16 cellular contexts compared by ENCODE assay signal in genomic region chr16:2498085-2498484, GRCh38. TPM values are rescaled to one million over a fixed set of nuclear protein-coding genes. Genes with fewer than 3 reads are reported as not detected.
DNase-seq lines count a peak whose midpoint lies in the region; ATAC-seq and TF ChIP-seq lines count a peak whose summit lies in the region.
"Had no signal": no experiment of that assay in that cellular context is flagged by ENCODE, and none has a peak within 500 bp of the region (broad histone marks: within the 10 kb centered on the region; RNA-seq: fewer than 3 reads in every experiment).

No MANE protein-coding gene starts in this region.

- H3K4me1 Mint-ChIP-seq in H9: peaks cover 3 to 5% of the 10 kb centered on the region in 2 experiments

- H3T11ph ChIP-seq in H9 (ENCODE audit: low read length): no peak overlapping the region

- no peak overlapping the region for H3K18ac ChIP-seq in H9 (ENCODE audit: insufficient read length, low read depth, low read length)

- H2BK120ac ChIP-seq in H9 (ENCODE audit: low read depth, low read length, poor library complexity, severe bottlenecking): no peak overlapping the region

- H4K5ac ChIP-seq in H9 (ENCODE audit: insufficient read length, low read depth, low read length): no peak overlapping the region

- DNase-seq in SJCRH30 (no peak), left ventricle myocardium superior (peak; percentile 35), psoas muscle (no peak), NCI-H510A treated with DMSO at 0.1 percent for 48 hours (lab: John Stamatoyannopoulos, UW) (no peak), H9 (no peak), nucleus accumbens (lab: John Stamatoyannopoulos, UW) (no peak)
- DNase-seq in stimulated activated naive CD4-positive, alpha-beta T cell (lab: John Stamatoyannopoulos, UW): no peak
- DNase-seq: CD8-positive, alpha-beta T cell; DMS79 treated with DMSO at 0.1 percent for 48 hours; NCI-H187; NCI-H510A had no signal

- no peak overlapping the region for H3K14ac ChIP-seq in H9 (ENCODE audit: insufficient read depth, low read length)

- H4K91ac ChIP-seq in H9 (ENCODE audit: insufficient read length, low read depth, low read length): no peak overlapping the region

- no peak overlapping the region for H3K27ac Mint-ChIP-seq in H9
- H3K27ac Mint-ChIP-seq: CD8-positive, alpha-beta T cell had no signal

- no peaks in the 10 kb centered on the region for H3K27me3 Mint-ChIP-seq in H9 (ENCODE audit: low read depth)

- no peak overlapping the region for H2AK5ac ChIP-seq in H9 (ENCODE audit: insufficient read length, low read length)

- H2BK15ac ChIP-seq in H9 (ENCODE audit: low read depth, low read length): no peak overlapping the region

- H3K9ac ChIP-seq in BLaER1 treated with 17β-estradiol and CSF1 and Interleukin-3, amounts not matched to agents 10 nM and 100 nM: peak overlapping the region; percentile 28 to 71 (median 49); a peak in 16 of 22 replicates
- no peak overlapping the region for H3K9ac ChIP-seq in H9 (ENCODE audit: extremely low read depth, insufficient read length, low read length)
- H3K9ac ChIP-seq: GM23248 had no signal

- H2BK5ac ChIP-seq in H9 (ENCODE audit: insufficient read length, low read length): no peak overlapping the region

- H4K8ac ChIP-seq in H9 (replicated peaks; ENCODE audit: insufficient read length, low read depth, low read length): no peak overlapping the region

- H3K23me2 ChIP-seq in H9 (ENCODE audit: insufficient read length, low read depth, low read length, poor library complexity, severe bottlenecking): peaks cover 3% of the 10 kb centered on the region

- H3K4ac ChIP-seq in H9 (ENCODE audit: low read depth, low read length): no peak overlapping the region

- 60 to 78% (median 63%) methylated on average over 18 to 21 of the region's 21 CpGs for WGBS in psoas muscle, 3 donors
- WGBS in H9 (ENCODE audit: extremely low coverage, insufficient read length, low lambda C conversion rate): no CpG with 5 or more reads among the region's 21 CpGs

- no peaks in the 10 kb centered on the region for H3K27me3 ChIP-seq in BLaER1 treated with 17β-estradiol and CSF1 and Interleukin-3, amounts not matched to agents 10 nM and 100 nM
- H3K27me3 ChIP-seq in SJCRH30 (no peaks in the 10 kb centered on the region), psoas muscle (ENCODE audit: insufficient read depth in 3 of 3, low read length in 2 of 3) (no peaks in the 10 kb centered on the region), H9 (ENCODE audit: insufficient read depth, low read length) (no peaks in the 10 kb centered on the region)

- no peak overlapping the region for H2BK12ac ChIP-seq in H9 (ENCODE audit: insufficient read length, low read depth, low read length)

- ATAC-seq in left ventricle myocardium superior (no peak), psoas muscle (no peak)
- ATAC-seq: CD8-positive, alpha-beta T cell; GM12878 had no signal

- H3K4me1 ChIP-seq in BLaER1 treated with 17β-estradiol and CSF1 and Interleukin-3, amounts not matched to agents 10 nM and 100 nM: peaks cover 45 to 67% (median 59%) of the 10 kb centered on the region in 10 experiments
- peaks cover 30% of the 10 kb centered on the region for H3K4me1 ChIP-seq in SJCRH30
- H3K4me1 ChIP-seq in psoas muscle: peaks cover 36% of the 10 kb centered on the region
- no peaks in the 10 kb centered on the region for H3K4me1 ChIP-seq in H9 (ENCODE audit: insufficient read depth, low read length)

- H3K9me3 Mint-ChIP-seq in H9: no peaks in the 10 kb centered on the region
- H3K9me3 Mint-ChIP-seq: CD8-positive, alpha-beta T cell had no signal

- H3K56ac ChIP-seq in H9 (ENCODE audit: insufficient read length, low read depth, low read length): no peak overlapping the region

- peak overlapping the region; percentile 63 to 86 (median 79) for H3K4me2 ChIP-seq in BLaER1 treated with 17β-estradiol and CSF1 and Interleukin-3, amounts not matched to agents 10 nM and 100 nM
- H3K4me2 ChIP-seq in H9 (ENCODE audit: insufficient read depth, insufficient read length, low read length): no peak overlapping the region
- H3K4me2 ChIP-seq: PC-9 had no signal

- H3K4me3 ChIP-seq in BLaER1 treated with 17β-estradiol and CSF1 and Interleukin-3, amounts not matched to agents 10 nM and 100 nM: peak overlapping the region in 1 of 10 experiments; percentile 17; a peak in 1 of 20 replicates
- H3K4me3 ChIP-seq in SJCRH30: no peak overlapping the region
- no peak overlapping the region for H3K4me3 ChIP-seq in psoas muscle
- H3K4me3 ChIP-seq: GM12878, GM23248, PC-9, SK-N-MC had no signal

- H2AFZ ChIP-seq in H9 (ENCODE audit: low read length): no peak overlapping the region
- H2AFZ ChIP-seq: GM23248, PC-9 had no signal

- intact Hi-C loops in left ventricle myocardium superior (cut with micrococcal nuclease) (loop anchor here (10.0 kb wide), 1 partner anchor 163 kb away; no protein-coding TSS in a partner anchor), psoas muscle (cut with DNase I) (no loop called here)

- peaks cover 0 to 18% (median 4%) of the 10 kb centered on the region in 3 experiments; a peak in 4 of 7 replicates for H3K36me3 Mint-ChIP-seq in H9 (ENCODE audit: insufficient read depth in 1 of 3, low read depth in 3 of 3)

- H3K79me1 ChIP-seq in H9 (ENCODE audit: insufficient read depth, low read depth, low read length, poor library complexity, severe bottlenecking): no peaks in the 10 kb centered on the region

- TF ChIP-seq CTCF in psoas muscle (IDR thresholded peaks at IDR 0.05): no peak
- no peak for TF ChIP-seq CTCF in H9 (conservative IDR thresholded peaks at IDR 0.05)

- H4K20me1 ChIP-seq in BLaER1 treated with 17β-estradiol and CSF1 and Interleukin-3, amounts not matched to agents 10 nM and 100 nM: peaks cover 5 to 100% (median 98%) of the 10 kb centered on the region in 11 experiments; a peak in 21 of 22 replicates
- no peaks in the 10 kb centered on the region for H4K20me1 ChIP-seq in H9 (ENCODE audit: control insufficient read depth, insufficient read depth, insufficient read length)

- H3K23ac ChIP-seq in H9 (ENCODE audit: insufficient read length, low read depth, low read length): no peak overlapping the region

- H3K36me3 ChIP-seq in BLaER1 treated with 17β-estradiol and CSF1 and Interleukin-3, amounts not matched to agents 10 nM and 100 nM: peaks cover 13 to 89% (median 71%) of the 10 kb centered on the region in 11 experiments
- no peaks in the 10 kb centered on the region for H3K36me3 ChIP-seq in SJCRH30
- peaks cover 0 to 13% of the 10 kb centered on the region in 2 donors for H3K36me3 ChIP-seq in psoas muscle (ENCODE audit: insufficient read depth in 1 of 2, low read depth in 1 of 2)

- H3K9me3 ChIP-seq in BLaER1 treated with 17β-estradiol and CSF1 and Interleukin-3, amounts not matched to agents 10 nM and 100 nM (replicated peaks in 1 of 11): no peaks in the 10 kb centered on the region
- H3K9me3 ChIP-seq in SJCRH30 (replicated peaks): no peaks in the 10 kb centered on the region
- no peaks in the 10 kb centered on the region for H3K9me3 ChIP-seq in psoas muscle
- H3K9me3 ChIP-seq in H9 (ENCODE audit: control insufficient read depth, low read depth, low read length): no peaks in the 10 kb centered on the region

- H3K27ac ChIP-seq in BLaER1 treated with 17β-estradiol and CSF1 and Interleukin-3, amounts not matched to agents 10 nM and 100 nM: peak overlapping the region in 6 of 11 experiments; percentile 15 to 51 (median 41); a peak in 10 of 22 replicates
- H3K27ac ChIP-seq in SJCRH30: peak overlapping the region; percentile 42; the same call in 1 of the 2 replicates
- H3K27ac ChIP-seq in psoas muscle: peak overlapping the region; percentile 60
- no peak overlapping the region for H3K27ac ChIP-seq in H9 (ENCODE audit: insufficient read length, low read depth, low read length)
- H3K27ac ChIP-seq: GM23248, PC-9, SK-N-MC had no signal

- no peaks in the 10 kb centered on the region for H3K79me2 ChIP-seq in H9 (ENCODE audit: insufficient read depth, low read length)

- H3K4me3 Mint-ChIP-seq in H9: no peak overlapping the region
- H3K4me3 Mint-ChIP-seq: CD8-positive, alpha-beta T cell had no signal

- no peak overlapping the region for H2BK20ac ChIP-seq in H9 (ENCODE audit: low read depth, low read length, poor library complexity, severe bottlenecking)

RNA-seq across cellular contexts. Expression of gene ATP6V0C, which starts 15.7 kb away (rescaled TPM):
- 28.7 and 28.8 TPM in 2 replicates for total RNA-seq in SJCRH30 (2014; rRNA removed; shearing (Covaris generic))
- total RNA-seq in left ventricle myocardium superior (150 TPM), psoas muscle (100 to 1,000 TPM; 116 to 193 (median 182) TPM), H9 (2021) (176 and 184 TPM in 2 replicates)
- polyA plus RNA-seq in psoas muscle: 100 to 1,000 TPM; 165 to 241 (median 174) TPM

RNA-seq across cellular contexts. Expression of gene AMDHD2, which starts 22.1 kb away (rescaled TPM):
- total RNA-seq in SJCRH30 (2014; rRNA removed; shearing (Covaris generic)): 14.8 and 16.1 TPM in 2 replicates
- total RNA-seq in left ventricle myocardium superior: 15.8 TPM
- total RNA-seq in psoas muscle: 10 to 100 TPM in 1 of 4 donors, 1 to 10 TPM in 3; 5.7 to 12.4 (median 9.3) TPM
- polyA plus RNA-seq in psoas muscle: 10 to 100 TPM in 2 of 3 donors, 1 to 10 TPM in 1; 5.4 to 12.6 (median 11.8) TPM
- 56.4 and 61.5 TPM in 2 replicates for total RNA-seq in H9 (2021)

RNA-seq across cellular contexts. Expression of gene TBC1D24, which starts 23.2 kb away (rescaled TPM):
- 19.8 and 21.8 TPM in 2 replicates for total RNA-seq in SJCRH30 (2014; rRNA removed; shearing (Covaris generic))
- total RNA-seq in left ventricle myocardium superior (15.4 TPM), psoas muscle (1 to 10 TPM; 6.0 to 8.9 (median 6.5) TPM), H9 (2021) (19.0 and 19.8 TPM in 2 replicates)
- polyA plus RNA-seq in psoas muscle: 1 to 10 TPM; 3.2 to 5.4 (median 4.8) TPM

RNA-seq across cellular contexts. Expression of gene NTN3, which starts 27.0 kb away (rescaled TPM):
- 5.1 and 5.6 TPM in 2 replicates for total RNA-seq in SJCRH30 (2014; rRNA removed; shearing (Covaris generic))
- 0.52 TPM for total RNA-seq in left ventricle myocardium superior
- total RNA-seq in psoas muscle: under 1 TPM in 3 of 4 donors, not detected in 1; 0.13 to 0.20 (median 0.14) TPM
- under 1 TPM in 1 of 3 donors, not detected in 2; 0.01 TPM for polyA plus RNA-seq in psoas muscle
- total RNA-seq in H9 (2021): 1.3 TPM in 2 replicates
- total RNA-seq: CD8-positive, alpha-beta T cell; GM12878; GM23248 had no signal
- polyA plus RNA-seq: GM23248 had no signal

RNA-seq across cellular contexts. Expression of gene CEMP1, which starts 33.1 kb away (rescaled TPM):
- total RNA-seq in SJCRH30 (2014; rRNA removed; shearing (Covaris generic)): not detected in 2 replicates
- not detected for total RNA-seq in left ventricle myocardium superior
- under 1 TPM in 1 of 4 donors, not detected in 3; 0.22 TPM for total RNA-seq in psoas muscle
- under 1 TPM; 0.16 to 0.32 (median 0.17) TPM for polyA plus RNA-seq in psoas muscle
- total RNA-seq in H9 (2021): not detected in 2 replicates
- total RNA-seq: GM23248 had no signal
